15 cellular contexts compared by ENCODE assay signal in genomic region chr1:198072177-198072576, GRCh38.
DNase-seq lines count a peak whose midpoint lies in the region; ATAC-seq, FAIRE-seq and TF ChIP-seq lines count a peak whose summit lies in the region.
"Had no signal": no experiment of that assay in that cellular context is flagged by ENCODE, and none has a peak within 500 bp of the region (broad histone marks: within the 10 kb centered on the region; RNA-seq: fewer than 3 reads in every experiment).

No MANE protein-coding gene starts in this region.

- H3K9me2 ChIP-seq in MM.1S (replicated peaks; ENCODE audit: insufficient read depth, low read length) = no peaks in the 10 kb centered on the region

- H3K9me3 ChIP-seq in MM.1S (replicated peaks; ENCODE audit: insufficient read depth, low read length) = no peaks in the 10 kb centered on the region
- H3K9me3 ChIP-seq in HepG2 (ENCODE audit: low read length) = no peaks in the 10 kb centered on the region
- H3K9me3 ChIP-seq: esophagus muscularis mucosa had no signal

- CTCF ChIA-PET in HepG2 (lab: Yijun Ruan, JAX; ENCODE audit: low intra/inter-chr PET ratio, low total read pairs) = no interaction called here

- TF ChIP-seq CTCF in MM.1S (IDR thresholded peaks at IDR 0.05; ENCODE audit: low read length) = peak; percentile 15; the same call in 1 of the 2 replicates
- peak; percentile 5 for TF ChIP-seq CTCF in bronchial epithelial cell (IDR thresholded peaks at IDR 0.05; ENCODE audit: insufficient read depth, low read length, severe bottlenecking)
- peak; percentile 38 for TF ChIP-seq CTCF in HepG2 (CRISPR knock-in tag; IDR thresholded peaks at IDR 0.05)

- no peak overlapping the region for H3K4me2 ChIP-seq in MM.1S (ENCODE audit: low read depth, low read length)
- no peak overlapping the region for H3K4me2 ChIP-seq in HepG2 (ENCODE audit: low read depth, low read length)

- FAIRE-seq in bronchial epithelial cell (lab: Jason Lieb, UNC) (no peak), HepG2 (lab: Jason Lieb, UNC) (no peak), GM12891 (lab: Jason Lieb, UNC) (no peak)
- FAIRE-seq: islet of Langerhans had no signal

- WGBS in HepG2 (ENCODE audit: low lambda C conversion rate) = 3% methylated on average over 1 of the region's 1 CpG

- H3K9ac ChIP-seq in MM.1S (ENCODE audit: low read length) (no peak overlapping the region), HepG2 (ENCODE audit: insufficient read depth, low read depth, low read length) (no peak overlapping the region)

- no peak overlapping the region for H2AFZ ChIP-seq in MM.1S (ENCODE audit: low read length)
- no peak overlapping the region for H2AFZ ChIP-seq in HepG2 (ENCODE audit: low read length)

- H4K20me1 ChIP-seq in MM.1S (ENCODE audit: insufficient read depth, low read length) (no peaks in the 10 kb centered on the region), HepG2 (ENCODE audit: insufficient read depth, low read length) (no peaks in the 10 kb centered on the region)

- peak; percentile 20 for DNase-seq in GM03348 (ENCODE audit: low spot score)
- DNase-seq in MM.1S = no peak
- peak; percentile 11 for DNase-seq in bronchial epithelial cell (ENCODE audit: low read depth)
- no peak for DNase-seq in HepG2 (ENCODE audit: low spot score)
- DNase-seq in GM12891 (ENCODE audit: insufficient read length, low spot score) = no peak
- DNase-seq in hypothalamus (lab: John Stamatoyannopoulos, UW) = no peak
- DNase-seq: activated CD4-positive, alpha-beta T cell treated with anti-CD3 and anti-CD28 coated beads for 36 hours; NCI-H774; stimulated activated CD4-positive, alpha-beta T cell treated with anti-CD3 and anti-CD28 coated beads, Interleukin-12 subunit alpha, Interleukin-12 subunit beta, amount 100 ng/mL, for 4 hours; SW 1271 had no signal

- TF ChIP-seq EP300 in HepG2 (IDR thresholded peaks at IDR 0.05; ENCODE audit: low read depth in 2 of 2, low read length in 2 of 2) (no peak), HepG2 (CRISPR knock-in tag; IDR thresholded peaks at IDR 0.05; ENCODE audit: borderline replicate concordance) (no peak)

- H3K4me3 ChIP-seq in MM.1S (ENCODE audit: low read length) = no peak overlapping the region
- H3K4me3 ChIP-seq in bronchial epithelial cell (ENCODE audit: low read depth, low read length) = no peak overlapping the region
- H3K4me3 ChIP-seq in HepG2 (replicated peaks in 1 of 3; ENCODE audit: insufficient read depth in 1 of 3, low read depth in 2 of 3, low read length in 3 of 3) = no peak overlapping the region
- H3K4me3 ChIP-seq: esophagus muscularis mucosa had no signal

- no peak for TF ChIP-seq POLR2A in HepG2 (IDR thresholded peaks at IDR 0.05; ENCODE audit: insufficient read depth in 1 of 2, low read depth in 2 of 2, low read length in 2 of 2)
- TF ChIP-seq POLR2A in GM12891 (IDR thresholded peaks at IDR 0.05; ENCODE audit: low read depth, low read length) = no peak

- peak; percentile 34; the same call in 1 of the 3 replicates for ATAC-seq in HepG2
- ATAC-seq in GM21786 (IDR thresholded peaks at IDR 0.05; ENCODE audit: unreplicated experiment) = no peak
- ATAC-seq in GM18868 (IDR thresholded peaks at IDR 0.05; ENCODE audit: unreplicated experiment) = no peak
- ATAC-seq: activated CD4-positive, alpha-beta T cell treated with anti-CD3 and anti-CD28 coated beads for 36 hours; activated T-helper 17 cell treated with anti-CD3 and anti-CD28 coated beads, Interleukin-2, amount 50 U/mL, for 72 hours had no signal

- peaks cover under 1% of the 10 kb centered on the region; the same call in 1 of the 2 replicates for H3K4me1 ChIP-seq in MM.1S (ENCODE audit: low read length)
- no peaks in the 10 kb centered on the region for H3K4me1 ChIP-seq in HepG2 (ENCODE audit: insufficient read depth, low read length)
- H3K4me1 ChIP-seq: esophagus muscularis mucosa had no signal

- in situ Hi-C loops in HepG2 (cut with HindIII; ENCODE audit: extremely low pct_ligation_motif_present, low pct_unique_long_range_greater_than_20kb) = no loop called here

- intact Hi-C loops in HepG2 (cut with micrococcal nuclease; ENCODE audit: unreplicated experiment) = loop anchor here (5.0 kb wide), 1 partner anchor 395 kb away; no protein-coding TSS in a partner anchor

- H3K36me3 ChIP-seq in MM.1S (replicated peaks; ENCODE audit: insufficient read depth, low read length) (no peaks in the 10 kb centered on the region), bronchial epithelial cell (ENCODE audit: control insufficient read depth, insufficient read depth, low read length) (no peaks in the 10 kb centered on the region), HepG2 (replicated peaks in 1 of 2; ENCODE audit: control insufficient read depth in 1 of 2, insufficient read depth in 2 of 2, low read length in 2 of 2) (no peaks in the 10 kb centered on the region)
- H3K36me3 ChIP-seq: esophagus muscularis mucosa had no signal

- H3F3A ChIP-seq in MM.1S (ENCODE audit: insufficient read depth, low read length) = no peaks in the 10 kb centered on the region

- TF ChIP-seq RAD21 in HepG2 (CRISPR knock-in tag; IDR thresholded peaks at IDR 0.05) = no peak

- no TSS peak for BruUV-seq in HepG2 (replicated peaks; lab: Mats Ljungman, UMichigan)

- no peak overlapping the region for H3K27ac ChIP-seq in MM.1S (ENCODE audit: low read length)
- no peak overlapping the region for H3K27ac ChIP-seq in HepG2 (ENCODE audit: extremely low read length, insufficient read depth, low read length)
- H3K27ac ChIP-seq: esophagus muscularis mucosa had no signal

- H3K27me3 ChIP-seq in MM.1S (replicated peaks; ENCODE audit: insufficient read depth, low read length) (no peaks in the 10 kb centered on the region), bronchial epithelial cell (ENCODE audit: control insufficient read depth, insufficient read depth, low read length) (no peaks in the 10 kb centered on the region), HepG2 (ENCODE audit: control insufficient read depth in 1 of 2, insufficient read depth in 2 of 2, low read length in 2 of 2) (no peaks in the 10 kb centered on the region)
- H3K27me3 ChIP-seq: esophagus muscularis mucosa had no signal

- POLR2A ChIA-PET in HepG2 (lab: Yijun Ruan, JAX) = no interaction called here

- H3K79me2 ChIP-seq in MM.1S (ENCODE audit: low read length) (no peaks in the 10 kb centered on the region), HepG2 (ENCODE audit: insufficient read depth, low read length) (no peaks in the 10 kb centered on the region)

TF ChIP-seq in HepG2, 621 proteins besides CTCF, POLR2A, EP300 and RAD21:
- TF ChIP-seq STAG1 (CRISPR knock-in tag; IDR thresholded peaks at IDR 0.05) (peak; percentile 54), REXO4 (CRISPR knock-in tag; IDR thresholded peaks at IDR 0.05; ENCODE audit: borderline replicate concordance) (no peak)
TF ChIP-seq in HepG2: peak in this region for 1.

TF ChIP-seq in GM12891, 5 proteins besides CTCF, POLR2A, EP300 and RAD21:
- TF ChIP-seq POU2F2 (IDR thresholded peaks at IDR 0.05; ENCODE audit: low read depth, low read length) = no peak
- no peak for TF ChIP-seq POLR2AphosphoS5 (IDR thresholded peaks at IDR 0.05; ENCODE audit: low read depth, low read length)
- TF ChIP-seq TAF1 (IDR thresholded peaks at IDR 0.05; ENCODE audit: low read depth, low read length) = no peak
- TF ChIP-seq PAX5 (IDR thresholded peaks at IDR 0.05; ENCODE audit: insufficient read depth, low read length, severe bottlenecking) = no peak
- no peak for TF ChIP-seq SPI1 (IDR thresholded peaks at IDR 0.05; ENCODE audit: low read depth, low read length)

Comparison
In these comparisons a context has a peak if more than half of its experiments do, and no peak if none do; other contexts are left out.
1. DNase-seq: peak in GM03348 (single experiment) and bronchial epithelial cell (single experiment); none in MM.1S (single experiment), HepG2 (single experiment), GM12891 (single experiment) and hypothalamus (0 of 51).
2. Peak in every context shown above with its lines, with median percentiles within 50 percentile points of each other: CTCF ChIP-seq.